Comparison of ENCODE assay signal across 20 cellular contexts in the genomic region with DNA sequence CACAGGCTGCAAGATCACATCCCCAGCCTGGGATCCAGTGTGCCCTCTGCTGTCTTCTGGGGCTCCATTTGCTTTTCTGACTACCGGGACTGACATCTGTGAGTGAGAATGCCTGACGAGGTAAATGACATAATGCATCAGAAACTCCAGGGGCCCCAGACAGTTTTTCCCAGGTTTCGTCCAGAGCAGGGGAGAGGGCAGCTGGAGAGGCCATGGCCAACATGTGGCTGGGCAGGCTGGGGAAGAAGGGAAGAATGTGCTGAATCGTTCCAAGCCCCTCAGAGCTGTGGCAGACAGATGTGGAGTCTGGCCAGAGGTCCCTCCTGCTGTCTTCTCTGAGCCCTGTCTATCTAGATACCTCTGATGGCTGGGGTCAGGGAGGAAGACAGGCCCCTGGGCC.
DNase-seq lines count a peak whose midpoint lies in the region; ATAC-seq and TF ChIP-seq lines count a peak whose summit lies in the region.
"Had no signal": no experiment of that assay in that cellular context is flagged by ENCODE, and none has a peak within 500 bp of the region (broad histone marks: within the 10 kb centered on the region; RNA-seq: fewer than 3 reads in every experiment).

No MANE protein-coding gene starts in this region.

- no peak overlapping the region for H3K27ac ChIP-seq in SK-N-SH (ENCODE audit: low read depth in 2 of 2, low read length in 1 of 2)
- peak overlapping the region; percentile 94 for H3K27ac ChIP-seq in caudate nucleus (ENCODE audit: low read depth, low read length)
- peak overlapping the region; percentile 96 for H3K27ac ChIP-seq in layer of hippocampus (ENCODE audit: low read depth, low read length)
- H3K27ac ChIP-seq: PC-9, SJCRH30 had no signal

- DNase-seq in SK-N-SH (no peak), caudate nucleus (lab: John Stamatoyannopoulos, UW) (no peak), NCI-H1048 (lab: John Stamatoyannopoulos, UW) (no peak)
- no peak for DNase-seq in activated CD4-positive, alpha-beta memory T cell treated with anti-CD3 and anti-CD28 coated beads for 36 hours
- no peak for DNase-seq in activated CD4-positive, alpha-beta T cell treated with anti-CD3 and anti-CD28 coated beads, Interleukin-2, amount 50 U/mL, for 48 hours
- DNase-seq: 8988T; GDM1; Karpas-422; NCI-H1092 treated with DMSO at 0.1 percent for 48 hours; NCI-H1436 treated with DMSO at 0.1 percent for 48 hours; NCI-H187 treated with DMSO at 0.1 percent for 48 hours; NCI-H2107; NCI-H774; NK-92 treated with Interleukin-12 subunit alpha and Interleukin-12 subunit beta, amount 100 ng/mL, for 24 hours; PC-9; SJCRH30 had no signal

- no peaks in the 10 kb centered on the region for H3K9me3 ChIP-seq in SK-N-SH
- H3K9me3 ChIP-seq: SJCRH30 had no signal

- H3K9me3 Mint-ChIP-seq in activated CD4-positive, alpha-beta memory T cell treated with anti-CD3 and anti-CD28 coated beads for 36 hours = no peaks in the 10 kb centered on the region

- no peaks in the 10 kb centered on the region for H3K4me1 Mint-ChIP-seq in activated CD4-positive, alpha-beta memory T cell treated with anti-CD3 and anti-CD28 coated beads for 36 hours (ENCODE audit: low read depth)

- H3K27ac Mint-ChIP-seq in activated CD4-positive, alpha-beta memory T cell treated with anti-CD3 and anti-CD28 coated beads for 36 hours = no peak overlapping the region

- TF ChIP-seq RAD21 in SK-N-SH (IDR thresholded peaks at IDR 0.05; ENCODE audit: low read length) = peak; percentile 5; the same call in 1 of the 2 replicates

- H3K4me3 Mint-ChIP-seq in activated CD4-positive, alpha-beta memory T cell treated with anti-CD3 and anti-CD28 coated beads for 36 hours = no peak overlapping the region

- H3F3A ChIP-seq in SK-N-SH (replicated peaks; ENCODE audit: insufficient read depth) = no peaks in the 10 kb centered on the region

- intact Hi-C loops in activated CD4-positive, alpha-beta memory T cell treated with anti-CD3 and anti-CD28 coated beads for 36 hours (cut with micrococcal nuclease) = no loop called here

- H3K36me3 Mint-ChIP-seq in activated CD4-positive, alpha-beta memory T cell treated with anti-CD3 and anti-CD28 coated beads for 36 hours = no peaks in the 10 kb centered on the region

- H2AFZ ChIP-seq in SK-N-SH (ENCODE audit: low read depth) = no peak overlapping the region
- H2AFZ ChIP-seq: PC-9 had no signal

- no peak for ATAC-seq in SK-N-SH treated with all-trans-retinoic acid at 6 μM for 48 hours
- ATAC-seq in GM21825 (IDR thresholded peaks at IDR 0.05; ENCODE audit: unreplicated experiment) = no peak
- ATAC-seq: Right ventricle myocardium inferior had no signal

- H4K20me1 ChIP-seq in SK-N-SH (ENCODE audit: insufficient read depth) = no peaks in the 10 kb centered on the region

- H3K9ac ChIP-seq in SK-N-SH = no peak overlapping the region

- H3K4me3 ChIP-seq in SK-N-SH (ENCODE audit: low read depth in 2 of 2, low read length in 1 of 2) = no peak overlapping the region
- H3K4me3 ChIP-seq: PC-9, SJCRH30 had no signal

- H3K27me3 ChIP-seq in SK-N-SH (ENCODE audit: insufficient read depth) (no peaks in the 10 kb centered on the region; the same call in 1 of the 2 replicates), layer of hippocampus (ENCODE audit: control insufficient read depth, insufficient read depth, low read length) (no peaks in the 10 kb centered on the region)
- H3K27me3 ChIP-seq: SJCRH30 had no signal

- H3K9me2 ChIP-seq in SK-N-SH = no peaks in the 10 kb centered on the region

- peaks cover 8% of the 10 kb centered on the region for H3K27me3 Mint-ChIP-seq in activated CD4-positive, alpha-beta memory T cell treated with anti-CD3 and anti-CD28 coated beads for 36 hours

- POLR2A ChIA-PET in SK-N-SH (lab: Yijun Ruan, JAX) = interaction anchor here (1.2 kb wide), 1 partner anchor 17 kb away, joined by 3 read pairs; no protein-coding TSS in a partner anchor
- POLR2A ChIA-PET in activated CD4-positive, alpha-beta memory T cell treated with anti-CD3 and anti-CD28 coated beads for 36 hours (lab: Charles Lee) = no interaction called here

- no peaks in the 10 kb centered on the region for H3K79me2 ChIP-seq in SK-N-SH (ENCODE audit: insufficient read depth)

- H3K4me2 ChIP-seq in SK-N-SH = no peak overlapping the region
- H3K4me2 ChIP-seq: PC-9 had no signal

- 14% methylated on average over 1 of the region's 4 CpGs for WGBS in SK-N-SH (ENCODE audit: low lambda C conversion rate)

- peaks cover 0 to 26% of the 10 kb centered on the region in 2 experiments; a peak in 1 of 4 replicates for H3K4me1 ChIP-seq in SK-N-SH (ENCODE audit: control insufficient read depth in 1 of 2, insufficient read depth in 2 of 2, low read depth in 1 of 2, low read length in 1 of 2)
- H3K4me1 ChIP-seq: SJCRH30 had no signal

- CTCF ChIA-PET in SK-N-SH (lab: Yijun Ruan, JAX) = interaction anchor here (1.0 to 1.1 kb wide), 3 partner anchors 18 to 198 kb away, joined by 3 to 4 read pairs (median 4); no protein-coding TSS in a partner anchor
- CTCF ChIA-PET in activated CD4-positive, alpha-beta memory T cell treated with anti-CD3 and anti-CD28 coated beads for 36 hours (lab: Charles Lee) = no interaction called here

- TF ChIP-seq CTCF in SK-N-SH (IDR thresholded peaks at IDR 0.05) = no peak

- no peak for TF ChIP-seq EP300 in SK-N-SH (IDR thresholded peaks at IDR 0.05; ENCODE audit: borderline replicate concordance in 1 of 2, low read depth in 1 of 2, low read length in 1 of 2)

- H3K36me3 ChIP-seq in SK-N-SH (replicated peaks in 1 of 2; ENCODE audit: control insufficient read depth in 1 of 2, insufficient read depth in 2 of 2, low read length in 1 of 2) = no peaks in the 10 kb centered on the region
- H3K36me3 ChIP-seq: SJCRH30 had no signal

TF ChIP-seq in SK-N-SH, 30 proteins besides CTCF, POLR2A, EP300 and RAD21 (continues in another document):
- TF ChIP-seq, protein P1, sequence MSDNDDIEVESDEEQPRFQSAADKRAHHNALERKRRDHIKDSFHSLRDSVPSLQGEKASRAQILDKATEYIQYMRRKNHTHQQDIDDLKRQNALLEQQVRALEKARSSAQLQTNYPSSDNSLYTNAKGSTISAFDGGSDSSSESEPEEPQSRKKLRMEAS (IDR thresholded peaks at IDR 0.05; ENCODE audit: low read depth) = no peak
- TF ChIP-seq MXI1 (IDR thresholded peaks at IDR 0.05; ENCODE audit: low read depth, low read length) = no peak
- TF ChIP-seq, protein P2, sequence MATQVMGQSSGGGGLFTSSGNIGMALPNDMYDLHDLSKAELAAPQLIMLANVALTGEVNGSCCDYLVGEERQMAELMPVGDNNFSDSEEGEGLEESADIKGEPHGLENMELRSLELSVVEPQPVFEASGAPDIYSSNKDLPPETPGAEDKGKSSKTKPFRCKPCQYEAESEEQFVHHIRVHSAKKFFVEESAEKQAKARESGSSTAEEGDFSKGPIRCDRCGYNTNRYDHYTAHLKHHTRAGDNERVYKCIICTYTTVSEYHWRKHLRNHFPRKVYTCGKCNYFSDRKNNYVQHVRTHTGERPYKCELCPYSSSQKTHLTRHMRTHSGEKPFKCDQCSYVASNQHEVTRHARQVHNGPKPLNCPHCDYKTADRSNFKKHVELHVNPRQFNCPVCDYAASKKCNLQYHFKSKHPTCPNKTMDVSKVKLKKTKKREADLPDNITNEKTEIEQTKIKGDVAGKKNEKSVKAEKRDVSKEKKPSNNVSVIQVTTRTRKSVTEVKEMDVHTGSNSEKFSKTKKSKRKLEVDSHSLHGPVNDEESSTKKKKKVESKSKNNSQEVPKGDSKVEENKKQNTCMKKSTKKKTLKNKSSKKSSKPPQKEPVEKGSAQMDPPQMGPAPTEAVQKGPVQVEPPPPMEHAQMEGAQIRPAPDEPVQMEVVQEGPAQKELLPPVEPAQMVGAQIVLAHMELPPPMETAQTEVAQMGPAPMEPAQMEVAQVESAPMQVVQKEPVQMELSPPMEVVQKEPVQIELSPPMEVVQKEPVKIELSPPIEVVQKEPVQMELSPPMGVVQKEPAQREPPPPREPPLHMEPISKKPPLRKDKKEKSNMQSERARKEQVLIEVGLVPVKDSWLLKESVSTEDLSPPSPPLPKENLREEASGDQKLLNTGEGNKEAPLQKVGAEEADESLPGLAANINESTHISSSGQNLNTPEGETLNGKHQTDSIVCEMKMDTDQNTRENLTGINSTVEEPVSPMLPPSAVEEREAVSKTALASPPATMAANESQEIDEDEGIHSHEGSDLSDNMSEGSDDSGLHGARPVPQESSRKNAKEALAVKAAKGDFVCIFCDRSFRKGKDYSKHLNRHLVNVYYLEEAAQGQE (IDR thresholded peaks at IDR 0.05; ENCODE audit: low read depth, low read length) = no peak

TF ChIP-seq in SK-N-SH treated with all-trans-retinoic acid at 6 μM for 48 hours, 23 proteins besides CTCF, POLR2A, EP300 and RAD21 (continues in another document):
- no peak for TF ChIP-seq PPARA (CRISPR knock-in tag; IDR thresholded peaks at IDR 0.05; ENCODE audit: borderline replicate concordance)
- no peak for TF ChIP-seq ZNF8 (CRISPR knock-in tag; IDR thresholded peaks at IDR 0.05)
- no peak for TF ChIP-seq ZNF565 (CRISPR knock-in tag; conservative IDR thresholded peaks at IDR 0.05; ENCODE audit: low read depth)
- TF ChIP-seq ZNF70 (CRISPR knock-in tag; IDR thresholded peaks at IDR 0.05) = no peak
- no peak for TF ChIP-seq ARNTL (CRISPR knock-in tag; IDR thresholded peaks at IDR 0.05; ENCODE audit: borderline replicate concordance, low read depth)
- TF ChIP-seq CSRNP3 (CRISPR knock-in tag; IDR thresholded peaks at IDR 0.05) = no peak

Comparison
In these comparisons a context has a peak if more than half of its experiments do, and no peak if none do; other contexts are left out.
1. H3K27ac ChIP-seq: peak in caudate nucleus (single experiment) and layer of hippocampus (single experiment); none in SK-N-SH (0 of 2).